1 cellular context compared by ENCODE assay signal in the genomic region with DNA sequence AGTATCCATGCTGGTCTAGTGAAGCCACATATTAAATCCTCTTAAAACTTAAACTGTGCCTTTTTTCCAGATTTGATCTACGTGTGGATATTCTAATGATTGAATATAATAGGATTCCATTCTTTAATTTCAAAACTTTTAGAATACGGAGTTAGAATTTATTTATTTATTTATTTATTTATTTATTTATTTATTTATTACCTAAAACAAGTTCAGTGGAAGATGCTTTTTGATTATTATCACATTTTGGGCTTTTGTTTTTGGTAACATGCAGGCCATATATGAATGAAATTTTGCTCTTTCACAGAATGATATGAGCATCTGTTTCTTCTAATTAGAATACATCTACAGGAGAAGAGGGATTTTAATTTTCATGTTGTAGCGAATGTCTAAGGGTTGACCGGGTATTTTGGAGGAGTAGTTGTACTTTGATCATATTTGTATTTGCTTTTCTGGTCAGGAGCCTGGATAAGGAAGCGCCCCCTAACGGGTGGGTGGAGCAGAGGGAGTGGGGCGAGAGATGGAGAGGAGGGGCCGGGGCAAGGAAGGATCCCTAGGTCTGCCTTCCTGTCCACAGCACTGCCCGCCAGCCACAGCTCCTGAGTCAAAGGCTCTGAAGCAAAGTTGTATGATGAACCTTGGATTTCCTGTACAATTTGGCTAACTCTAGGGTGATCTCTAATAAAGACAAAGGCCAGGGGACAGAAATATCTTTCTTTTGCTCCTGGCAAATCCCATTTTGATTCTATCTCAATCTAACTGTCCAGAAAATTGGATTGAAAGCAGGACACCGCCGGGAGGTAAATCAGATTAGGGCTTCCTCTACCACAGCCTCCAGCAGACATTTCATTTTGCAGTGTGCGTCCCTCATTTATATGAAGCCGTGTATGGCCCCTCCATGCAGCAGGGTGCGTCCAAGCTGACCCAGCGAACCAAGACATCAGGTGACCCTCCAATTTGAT.
TF ChIP-seq lines count a peak whose summit lies in the region.

No MANE protein-coding gene starts in this region.

TF ChIP-seq in HEK293, 187 proteins besides CTCF, POLR2A, EP300 and RAD21 (continued from another document and continues in another):
- TF ChIP-seq, protein P1, sequence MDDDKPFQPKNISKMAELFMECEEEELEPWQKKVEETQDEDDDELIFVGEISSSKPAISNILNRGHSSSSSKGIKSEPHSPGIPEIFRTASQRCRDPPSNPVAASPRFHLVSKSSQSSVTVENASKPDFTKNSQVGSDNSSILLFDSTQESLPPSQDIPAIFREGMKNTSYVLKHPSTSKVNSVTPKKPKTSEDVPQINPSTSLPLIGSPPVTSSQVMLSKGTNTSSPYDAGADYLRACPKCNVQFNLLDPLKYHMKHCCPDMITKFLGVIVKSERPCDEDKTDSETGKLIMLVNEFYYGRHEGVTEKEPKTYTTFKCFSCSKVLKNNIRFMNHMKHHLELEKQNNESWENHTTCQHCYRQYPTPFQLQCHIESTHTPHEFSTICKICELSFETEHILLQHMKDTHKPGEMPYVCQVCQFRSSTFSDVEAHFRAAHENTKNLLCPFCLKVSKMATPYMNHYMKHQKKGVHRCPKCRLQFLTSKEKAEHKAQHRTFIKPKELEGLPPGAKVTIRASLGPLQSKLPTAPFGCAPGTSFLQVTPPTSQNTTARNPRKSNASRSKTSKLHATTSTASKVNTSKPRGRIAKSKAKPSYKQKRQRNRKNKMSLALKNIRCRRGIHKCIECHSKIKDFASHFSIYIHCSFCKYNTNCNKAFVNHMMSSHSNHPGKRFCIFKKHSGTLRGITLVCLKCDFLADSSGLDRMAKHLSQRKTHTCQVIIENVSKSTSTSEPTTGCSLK (tag by site-specific recombination; IDR thresholded peaks at IDR 0.05): no peak
- TF ChIP-seq ZNF10 (tag by site-specific recombination; IDR thresholded peaks at IDR 0.05): no peak
- TF ChIP-seq, protein P2, sequence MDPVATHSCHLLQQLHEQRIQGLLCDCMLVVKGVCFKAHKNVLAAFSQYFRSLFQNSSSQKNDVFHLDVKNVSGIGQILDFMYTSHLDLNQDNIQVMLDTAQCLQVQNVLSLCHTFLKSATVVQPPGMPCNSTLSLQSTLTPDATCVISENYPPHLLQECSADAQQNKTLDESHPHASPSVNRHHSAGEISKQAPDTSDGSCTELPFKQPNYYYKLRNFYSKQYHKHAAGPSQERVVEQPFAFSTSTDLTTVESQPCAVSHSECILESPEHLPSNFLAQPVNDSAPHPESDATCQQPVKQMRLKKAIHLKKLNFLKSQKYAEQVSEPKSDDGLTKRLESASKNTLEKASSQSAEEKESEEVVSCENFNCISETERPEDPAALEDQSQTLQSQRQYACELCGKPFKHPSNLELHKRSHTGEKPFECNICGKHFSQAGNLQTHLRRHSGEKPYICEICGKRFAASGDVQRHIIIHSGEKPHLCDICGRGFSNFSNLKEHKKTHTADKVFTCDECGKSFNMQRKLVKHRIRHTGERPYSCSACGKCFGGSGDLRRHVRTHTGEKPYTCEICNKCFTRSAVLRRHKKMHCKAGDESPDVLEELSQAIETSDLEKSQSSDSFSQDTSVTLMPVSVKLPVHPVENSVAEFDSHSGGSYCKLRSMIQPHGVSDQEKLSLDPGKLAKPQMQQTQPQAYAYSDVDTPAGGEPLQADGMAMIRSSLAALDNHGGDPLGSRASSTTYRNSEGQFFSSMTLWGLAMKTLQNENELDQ (tag by site-specific recombination; IDR thresholded peaks at IDR 0.05; ENCODE audit: low read depth): no peak
- TF ChIP-seq, protein P3, sequence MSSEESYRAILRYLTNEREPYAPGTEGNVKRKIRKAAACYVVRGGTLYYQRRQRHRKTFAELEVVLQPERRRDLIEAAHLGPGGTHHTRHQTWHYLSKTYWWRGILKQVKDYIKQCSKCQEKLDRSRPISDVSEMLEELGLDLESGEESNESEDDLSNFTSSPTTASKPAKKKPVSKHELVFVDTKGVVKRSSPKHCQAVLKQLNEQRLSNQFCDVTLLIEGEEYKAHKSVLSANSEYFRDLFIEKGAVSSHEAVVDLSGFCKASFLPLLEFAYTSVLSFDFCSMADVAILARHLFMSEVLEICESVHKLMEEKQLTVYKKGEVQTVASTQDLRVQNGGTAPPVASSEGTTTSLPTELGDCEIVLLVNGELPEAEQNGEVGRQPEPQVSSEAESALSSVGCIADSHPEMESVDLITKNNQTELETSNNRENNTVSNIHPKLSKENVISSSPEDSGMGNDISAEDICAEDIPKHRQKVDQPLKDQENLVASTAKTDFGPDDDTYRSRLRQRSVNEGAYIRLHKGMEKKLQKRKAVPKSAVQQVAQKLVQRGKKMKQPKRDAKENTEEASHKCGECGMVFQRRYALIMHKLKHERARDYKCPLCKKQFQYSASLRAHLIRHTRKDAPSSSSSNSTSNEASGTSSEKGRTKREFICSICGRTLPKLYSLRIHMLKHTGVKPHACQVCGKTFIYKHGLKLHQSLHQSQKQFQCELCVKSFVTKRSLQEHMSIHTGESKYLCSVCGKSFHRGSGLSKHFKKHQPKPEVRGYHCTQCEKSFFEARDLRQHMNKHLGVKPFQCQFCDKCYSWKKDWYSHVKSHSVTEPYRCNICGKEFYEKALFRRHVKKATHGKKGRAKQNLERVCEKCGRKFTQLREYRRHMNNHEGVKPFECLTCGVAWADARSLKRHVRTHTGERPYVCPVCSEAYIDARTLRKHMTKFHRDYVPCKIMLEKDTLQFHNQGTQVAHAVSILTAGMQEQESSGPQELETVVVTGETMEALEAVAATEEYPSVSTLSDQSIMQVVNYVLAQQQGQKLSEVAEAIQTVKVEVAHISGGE (tag by site-specific recombination; conservative IDR thresholded peaks at IDR 0.05; ENCODE audit: low read depth): peak; percentile 82
- TF ChIP-seq RBAK (tag by site-specific recombination; IDR thresholded peaks at IDR 0.05): 0 out of 2 replicates have a peak, but pooled peaks have one; percentile 58
- 0 out of 2 replicates have a peak, but pooled peaks have one; percentile 42 for TF ChIP-seq ZBTB21 (tag by site-specific recombination; IDR thresholded peaks at IDR 0.05)
- peak; percentile 73 for TF ChIP-seq ZNF664 (tag by site-specific recombination; IDR thresholded peaks at IDR 0.05)
- peak; percentile 69 for TF ChIP-seq ZNF529 (tag by site-specific recombination; IDR thresholded peaks at IDR 0.05; ENCODE audit: insufficient replicate concordance)
- TF ChIP-seq, protein P4, sequence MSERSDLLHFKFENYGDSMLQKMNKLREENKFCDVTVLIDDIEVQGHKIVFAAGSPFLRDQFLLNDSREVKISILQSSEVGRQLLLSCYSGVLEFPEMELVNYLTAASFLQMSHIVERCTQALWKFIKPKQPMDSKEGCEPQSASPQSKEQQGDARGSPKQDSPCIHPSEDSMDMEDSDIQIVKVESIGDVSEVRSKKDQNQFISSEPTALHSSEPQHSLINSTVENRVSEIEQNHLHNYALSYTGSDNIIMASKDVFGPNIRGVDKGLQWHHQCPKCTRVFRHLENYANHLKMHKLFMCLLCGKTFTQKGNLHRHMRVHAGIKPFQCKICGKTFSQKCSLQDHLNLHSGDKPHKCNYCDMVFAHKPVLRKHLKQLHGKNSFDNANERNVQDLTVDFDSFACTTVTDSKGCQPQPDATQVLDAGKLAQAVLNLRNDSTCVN (tag by site-specific recombination; optimal IDR thresholded peaks at IDR 0.05): no peak
- TF ChIP-seq, protein P5, sequence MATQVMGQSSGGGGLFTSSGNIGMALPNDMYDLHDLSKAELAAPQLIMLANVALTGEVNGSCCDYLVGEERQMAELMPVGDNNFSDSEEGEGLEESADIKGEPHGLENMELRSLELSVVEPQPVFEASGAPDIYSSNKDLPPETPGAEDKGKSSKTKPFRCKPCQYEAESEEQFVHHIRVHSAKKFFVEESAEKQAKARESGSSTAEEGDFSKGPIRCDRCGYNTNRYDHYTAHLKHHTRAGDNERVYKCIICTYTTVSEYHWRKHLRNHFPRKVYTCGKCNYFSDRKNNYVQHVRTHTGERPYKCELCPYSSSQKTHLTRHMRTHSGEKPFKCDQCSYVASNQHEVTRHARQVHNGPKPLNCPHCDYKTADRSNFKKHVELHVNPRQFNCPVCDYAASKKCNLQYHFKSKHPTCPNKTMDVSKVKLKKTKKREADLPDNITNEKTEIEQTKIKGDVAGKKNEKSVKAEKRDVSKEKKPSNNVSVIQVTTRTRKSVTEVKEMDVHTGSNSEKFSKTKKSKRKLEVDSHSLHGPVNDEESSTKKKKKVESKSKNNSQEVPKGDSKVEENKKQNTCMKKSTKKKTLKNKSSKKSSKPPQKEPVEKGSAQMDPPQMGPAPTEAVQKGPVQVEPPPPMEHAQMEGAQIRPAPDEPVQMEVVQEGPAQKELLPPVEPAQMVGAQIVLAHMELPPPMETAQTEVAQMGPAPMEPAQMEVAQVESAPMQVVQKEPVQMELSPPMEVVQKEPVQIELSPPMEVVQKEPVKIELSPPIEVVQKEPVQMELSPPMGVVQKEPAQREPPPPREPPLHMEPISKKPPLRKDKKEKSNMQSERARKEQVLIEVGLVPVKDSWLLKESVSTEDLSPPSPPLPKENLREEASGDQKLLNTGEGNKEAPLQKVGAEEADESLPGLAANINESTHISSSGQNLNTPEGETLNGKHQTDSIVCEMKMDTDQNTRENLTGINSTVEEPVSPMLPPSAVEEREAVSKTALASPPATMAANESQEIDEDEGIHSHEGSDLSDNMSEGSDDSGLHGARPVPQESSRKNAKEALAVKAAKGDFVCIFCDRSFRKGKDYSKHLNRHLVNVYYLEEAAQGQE (tag by site-specific recombination; IDR thresholded peaks at IDR 0.05): peak; percentile 81
- peak; percentile 76 for TF ChIP-seq ZNF558 (tag by site-specific recombination; IDR thresholded peaks at IDR 0.05)
- TF ChIP-seq SETDB1 (IDR thresholded peaks at IDR 0.05; ENCODE audit: insufficient read length, low read length): no peak
- TF ChIP-seq TRIM28 (IDR thresholded peaks at IDR 0.05; ENCODE audit: borderline replicate concordance, low read length): no peak
- no peak for TF ChIP-seq KLF16 (tag by site-specific recombination; IDR thresholded peaks at IDR 0.05)
- TF ChIP-seq ZNF404 (tag by site-specific recombination; IDR thresholded peaks at IDR 0.05): peak; percentile 84; the same call in 1 of the 2 replicates
- 0 out of 2 replicates have a peak, but pooled peaks have one; percentile 24 for TF ChIP-seq ZNF501 (tag by site-specific recombination; IDR thresholded peaks at IDR 0.05)
- TF ChIP-seq, protein P6, sequence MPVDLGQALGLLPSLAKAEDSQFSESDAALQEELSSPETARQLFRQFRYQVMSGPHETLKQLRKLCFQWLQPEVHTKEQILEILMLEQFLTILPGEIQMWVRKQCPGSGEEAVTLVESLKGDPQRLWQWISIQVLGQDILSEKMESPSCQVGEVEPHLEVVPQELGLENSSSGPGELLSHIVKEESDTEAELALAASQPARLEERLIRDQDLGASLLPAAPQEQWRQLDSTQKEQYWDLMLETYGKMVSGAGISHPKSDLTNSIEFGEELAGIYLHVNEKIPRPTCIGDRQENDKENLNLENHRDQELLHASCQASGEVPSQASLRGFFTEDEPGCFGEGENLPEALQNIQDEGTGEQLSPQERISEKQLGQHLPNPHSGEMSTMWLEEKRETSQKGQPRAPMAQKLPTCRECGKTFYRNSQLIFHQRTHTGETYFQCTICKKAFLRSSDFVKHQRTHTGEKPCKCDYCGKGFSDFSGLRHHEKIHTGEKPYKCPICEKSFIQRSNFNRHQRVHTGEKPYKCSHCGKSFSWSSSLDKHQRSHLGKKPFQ (tag by site-specific recombination; IDR thresholded peaks at IDR 0.05): peak; percentile 29; the same call in 1 of the 2 replicates
- peak; percentile 85 for TF ChIP-seq ZNF623 (tag by site-specific recombination; IDR thresholded peaks at IDR 0.05)
- peak; percentile 53; the same call in 1 of the 2 replicates for TF ChIP-seq ZNF629 (tag by site-specific recombination; IDR thresholded peaks at IDR 0.05)
- 0 out of 2 replicates have a peak, but pooled peaks have one; percentile 55 for TF ChIP-seq ZBTB1 (tag by site-specific recombination; IDR thresholded peaks at IDR 0.05)
- TF ChIP-seq, protein P7, sequence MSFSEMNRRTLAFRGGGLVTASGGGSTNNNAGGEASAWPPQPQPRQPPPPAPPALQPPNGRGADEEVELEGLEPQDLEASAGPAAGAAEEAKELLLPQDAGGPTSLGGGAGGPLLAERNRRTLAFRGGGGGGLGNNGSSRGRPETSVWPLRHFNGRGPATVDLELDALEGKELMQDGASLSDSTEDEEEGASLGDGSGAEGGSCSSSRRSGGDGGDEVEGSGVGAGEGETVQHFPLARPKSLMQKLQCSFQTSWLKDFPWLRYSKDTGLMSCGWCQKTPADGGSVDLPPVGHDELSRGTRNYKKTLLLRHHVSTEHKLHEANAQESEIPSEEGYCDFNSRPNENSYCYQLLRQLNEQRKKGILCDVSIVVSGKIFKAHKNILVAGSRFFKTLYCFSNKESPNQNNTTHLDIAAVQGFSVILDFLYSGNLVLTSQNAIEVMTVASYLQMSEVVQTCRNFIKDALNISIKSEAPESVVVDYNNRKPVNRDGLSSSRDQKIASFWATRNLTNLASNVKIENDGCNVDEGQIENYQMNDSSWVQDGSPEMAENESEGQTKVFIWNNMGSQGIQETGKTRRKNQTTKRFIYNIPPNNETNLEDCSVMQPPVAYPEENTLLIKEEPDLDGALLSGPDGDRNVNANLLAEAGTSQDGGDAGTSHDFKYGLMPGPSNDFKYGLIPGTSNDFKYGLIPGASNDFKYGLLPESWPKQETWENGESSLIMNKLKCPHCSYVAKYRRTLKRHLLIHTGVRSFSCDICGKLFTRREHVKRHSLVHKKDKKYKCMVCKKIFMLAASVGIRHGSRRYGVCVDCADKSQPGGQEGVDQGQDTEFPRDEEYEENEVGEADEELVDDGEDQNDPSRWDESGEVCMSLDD (tag by site-specific recombination; IDR thresholded peaks at IDR 0.05): no peak
- TF ChIP-seq, protein P8, sequence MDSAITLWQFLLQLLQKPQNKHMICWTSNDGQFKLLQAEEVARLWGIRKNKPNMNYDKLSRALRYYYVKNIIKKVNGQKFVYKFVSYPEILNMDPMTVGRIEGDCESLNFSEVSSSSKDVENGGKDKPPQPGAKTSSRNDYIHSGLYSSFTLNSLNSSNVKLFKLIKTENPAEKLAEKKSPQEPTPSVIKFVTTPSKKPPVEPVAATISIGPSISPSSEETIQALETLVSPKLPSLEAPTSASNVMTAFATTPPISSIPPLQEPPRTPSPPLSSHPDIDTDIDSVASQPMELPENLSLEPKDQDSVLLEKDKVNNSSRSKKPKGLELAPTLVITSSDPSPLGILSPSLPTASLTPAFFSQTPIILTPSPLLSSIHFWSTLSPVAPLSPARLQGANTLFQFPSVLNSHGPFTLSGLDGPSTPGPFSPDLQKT (IDR thresholded peaks at IDR 0.05; ENCODE audit: borderline replicate concordance, low read depth, low read length): no peak
- no peak; the same call in 1 of the 2 replicates for TF ChIP-seq ZNF214 (tag by site-specific recombination; IDR thresholded peaks at IDR 0.05; ENCODE audit: borderline replicate concordance)
- no peak for TF ChIP-seq ZNF544 (tag by site-specific recombination; IDR thresholded peaks at IDR 0.05)
- peak; percentile 16; the same call in 1 of the 2 replicates for TF ChIP-seq ZNF341 (tag by site-specific recombination; IDR thresholded peaks at IDR 0.05; ENCODE audit: low read depth)
- no peak for TF ChIP-seq ZNF624 (tag by site-specific recombination; IDR thresholded peaks at IDR 0.05)
- no peak for TF ChIP-seq GLIS1 (tag by site-specific recombination; IDR thresholded peaks at IDR 0.05)
- TF ChIP-seq ZNF555 (tag by site-specific recombination; conservative IDR thresholded peaks at IDR 0.05): peak; percentile 96
- TF ChIP-seq ZNF121 (tag by site-specific recombination; IDR thresholded peaks at IDR 0.05): peak; percentile 56; the same call in 1 of the 2 replicates
- TF ChIP-seq ZNF510 (tag by site-specific recombination; IDR thresholded peaks at IDR 0.05; ENCODE audit: insufficient replicate concordance): peak; percentile 76
- no peak for TF ChIP-seq ZNF514 (tag by site-specific recombination; IDR thresholded peaks at IDR 0.05)
- peak; percentile 61 for TF ChIP-seq ZXDB (tag by site-specific recombination; IDR thresholded peaks at IDR 0.05)
